8 cellular contexts compared by ENCODE assay signal in the genomic region with DNA sequence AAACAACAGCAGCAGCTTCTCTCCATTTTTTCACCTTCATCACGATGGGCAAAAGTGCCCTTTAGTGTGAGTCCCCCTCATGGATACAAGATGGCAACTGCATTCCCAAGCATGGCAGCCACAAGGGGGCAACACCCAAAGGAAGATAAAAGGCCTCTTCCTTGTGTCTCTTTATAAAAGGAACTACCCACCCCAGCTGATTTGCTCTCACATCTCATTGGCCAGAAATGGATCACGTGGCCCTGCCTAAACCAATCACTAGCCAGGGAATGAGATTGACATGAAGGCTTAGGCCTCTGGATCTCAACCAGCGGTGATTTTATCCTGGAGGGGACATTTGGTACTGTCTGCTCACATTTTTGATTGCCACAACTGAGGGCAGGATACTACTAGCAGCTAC. TPM values are rescaled to one million over a fixed set of nuclear protein-coding genes. Genes with fewer than 3 reads are reported as not detected.
A peak's percentile ranks its signal among the peaks of the same experiment; 100 is the strongest.
DNase-seq lines count a peak whose midpoint lies in the region; ATAC-seq and TF ChIP-seq lines count a peak whose summit lies in the region.

No MANE protein-coding gene starts in this region.

- ATAC-seq in activated naive CD8-positive, alpha-beta T cell treated with anti-CD3 and anti-CD28 coated beads, Interleukin-2, amount 50 U/mL, for 24 hours = peak; percentile 78
- peak; percentile 59 for ATAC-seq in stimulated activated naive CD8-positive, alpha-beta T cell treated with anti-CD3 and anti-CD28 coated beads, Interleukin-15, Interleukin-2, amounts not matched to agents 100 U/mL and 50 U/mL, for 24 hours
- no peak for ATAC-seq in GM18907 (IDR thresholded peaks at IDR 0.05; ENCODE audit: unreplicated experiment)

- no peaks in the 10 kb centered on the region for H3K36me3 Mint-ChIP-seq in HFFc6 (ENCODE audit: low read depth)
- no peaks in the 10 kb centered on the region for H3K36me3 Mint-ChIP-seq in activated naive CD8-positive, alpha-beta T cell treated with anti-CD3 and anti-CD28 coated beads, Interleukin-2, amount 50 U/mL, for 24 hours (ENCODE audit: low read depth)

- H3K9me3 Mint-ChIP-seq in HFFc6 = no peaks in the 10 kb centered on the region
- H3K9me3 Mint-ChIP-seq in activated naive CD8-positive, alpha-beta T cell treated with anti-CD3 and anti-CD28 coated beads, Interleukin-2, amount 50 U/mL, for 24 hours = no peaks in the 10 kb centered on the region

- TF ChIP-seq CTCF in HFFc6 (IDR thresholded peaks at IDR 0.05) (peak; percentile 80), OCI-LY1 (IDR thresholded peaks at IDR 0.05; ENCODE audit: low read length) (peak; percentile 36)

- WGBS in iPS DF 6.9 (ENCODE audit: insufficient coverage, insufficient read length) = no CpG with 5 or more reads among the region's 3 CpGs

- H3K4me1 Mint-ChIP-seq in HFFc6 (ENCODE audit: low read depth) = peaks cover 14% of the 10 kb centered on the region
- H3K4me1 Mint-ChIP-seq in activated naive CD8-positive, alpha-beta T cell treated with anti-CD3 and anti-CD28 coated beads, Interleukin-2, amount 50 U/mL, for 24 hours = peaks cover 14% of the 10 kb centered on the region

- H3K36me3 ChIP-seq in OCI-LY1 (ENCODE audit: insufficient read depth, low read length) = no peaks in the 10 kb centered on the region
- no peaks in the 10 kb centered on the region for H3K36me3 ChIP-seq in iPS DF 6.9 (ENCODE audit: control insufficient read depth, insufficient read depth, low read length)

- peak; percentile 79 for DNase-seq in D341Med (ENCODE audit: low spot score)
- DNase-seq in HFFc6 = peak; percentile 74
- DNase-seq in activated naive CD8-positive, alpha-beta T cell treated with anti-CD3 and anti-CD28 coated beads, Interleukin-2, amount 50 U/mL, for 24 hours = peak; percentile 35
- peak; percentile 88 for DNase-seq in iPS DF 6.9 (ENCODE audit: low read depth, low spot score)
- peak; percentile 48 for DNase-seq in stimulated activated naive CD8-positive, alpha-beta T cell treated with anti-CD3 and anti-CD28 coated beads, Interleukin-15, Interleukin-2, amounts not matched to agents 100 U/mL and 50 U/mL, for 24 hours
- no peak for DNase-seq in NCI-H1105 (lab: John Stamatoyannopoulos, UW)

- H4K20me1 ChIP-seq in OCI-LY1 (ENCODE audit: insufficient read depth, low read length) = no peaks in the 10 kb centered on the region

- H3F3A ChIP-seq in OCI-LY1 (ENCODE audit: insufficient read depth, low read length) = no peaks in the 10 kb centered on the region

- peaks cover 3% of the 10 kb centered on the region; the same call in 1 of the 2 replicates for H3K27me3 Mint-ChIP-seq in HFFc6 (ENCODE audit: insufficient read depth)
- no peaks in the 10 kb centered on the region for H3K27me3 Mint-ChIP-seq in activated naive CD8-positive, alpha-beta T cell treated with anti-CD3 and anti-CD28 coated beads, Interleukin-2, amount 50 U/mL, for 24 hours

- H3K27ac ChIP-seq in OCI-LY1 (ENCODE audit: low read depth, low read length, poor library complexity, severe bottlenecking) (no peak overlapping the region), iPS DF 6.9 (ENCODE audit: low read length) (no peak overlapping the region)

- no peak overlapping the region for H3K9ac ChIP-seq in OCI-LY1 (ENCODE audit: low read length)

- no peaks in the 10 kb centered on the region for H3K79me2 ChIP-seq in OCI-LY1 (ENCODE audit: insufficient read depth, low read length)

- H3K4me3 ChIP-seq in OCI-LY1 (ENCODE audit: low read depth, low read length, poor library complexity, severe bottlenecking) = no peak overlapping the region
- no peak overlapping the region for H3K4me3 ChIP-seq in iPS DF 6.9 (ENCODE audit: low read length)

- no peak overlapping the region for H3K4me2 ChIP-seq in OCI-LY1 (ENCODE audit: low read length)

- H3K27me3 ChIP-seq in OCI-LY1 (ENCODE audit: insufficient read depth, low read length) (no peaks in the 10 kb centered on the region), iPS DF 6.9 (ENCODE audit: control insufficient read depth, insufficient read depth, low read length) (no peaks in the 10 kb centered on the region)

- H3K4me1 ChIP-seq in OCI-LY1 (ENCODE audit: insufficient read depth, low read length, severe bottlenecking) = peaks cover 11% of the 10 kb centered on the region
- H3K4me1 ChIP-seq in iPS DF 6.9 (ENCODE audit: control insufficient read depth, insufficient read depth, low read length) = no peaks in the 10 kb centered on the region

- H3K9me3 ChIP-seq in OCI-LY1 (ENCODE audit: low read length) = no peaks in the 10 kb centered on the region
- no peaks in the 10 kb centered on the region for H3K9me3 ChIP-seq in iPS DF 6.9 (ENCODE audit: control insufficient read depth, insufficient read depth, low read length)

- no peak overlapping the region for H3K27ac Mint-ChIP-seq in HFFc6
- H3K27ac Mint-ChIP-seq in activated naive CD8-positive, alpha-beta T cell treated with anti-CD3 and anti-CD28 coated beads, Interleukin-2, amount 50 U/mL, for 24 hours = peak overlapping the region; percentile 3

- no peaks in the 10 kb centered on the region for H3K9me2 ChIP-seq in OCI-LY1 (ENCODE audit: low read depth, low read length)

- H2AFZ ChIP-seq in OCI-LY1 (ENCODE audit: low read length) = no peak overlapping the region

- no peak overlapping the region for H3K4me3 Mint-ChIP-seq in HFFc6
- no peak overlapping the region for H3K4me3 Mint-ChIP-seq in activated naive CD8-positive, alpha-beta T cell treated with anti-CD3 and anti-CD28 coated beads, Interleukin-2, amount 50 U/mL, for 24 hours

RNA-seq across cellular contexts. Expression of gene IFT81, which starts 21.9 kb away (rescaled TPM):
- total RNA-seq in HFFc6 (2021; fragmentation: NEBNext Ultra II Directional; extraction: Animal tissue kit (Norgen Biotek cat#: 25700)) = 10 to 100 TPM in 5 of 6 experiments, 1 to 10 TPM in 1; 9.4 to 14.4 (median 12.8) TPM

RNA-seq across cellular contexts. Expression of gene C12orf76, which starts 53.9 kb away (rescaled TPM):
- 1 to 10 TPM; 4.2 to 5.8 (median 4.6) TPM for total RNA-seq in HFFc6 (2021; fragmentation: NEBNext Ultra II Directional; extraction: Animal tissue kit (Norgen Biotek cat#: 25700))
